ENCODE assay signal across 9 cellular contexts in genomic region chrX:102988517-102988916, GRCh38. TPM values are rescaled to one million over a fixed set of nuclear protein-coding genes. Genes with fewer than 3 reads are reported as not detected.
"Had no signal": no experiment of that assay in that cellular context is flagged by ENCODE, and none has a peak within 500 bp of the region (broad histone marks: within the 10 kb centered on the region; RNA-seq: fewer than 3 reads in every experiment).

No MANE protein-coding gene starts in this region.

- H3K4me3 ChIP-seq: GM23338 had no signal

- DNase-seq: H9, HCEC 1CT, Karpas-422, KBM-7 had no signal

- H2AFZ ChIP-seq: GM23338 had no signal

- H3K4me2 ChIP-seq: GM23338, KMS-11 had no signal

- H3K27ac ChIP-seq: KMS-11 had no signal

- FAIRE-seq: H1, H54 had no signal

- H3K9ac ChIP-seq: KMS-11 had no signal

- ATAC-seq: GM23338 had no signal

RNA-seq across cellular contexts. Expression of gene RAB40AL, which starts 51.4 kb away (rescaled TPM):
- total RNA-seq: H9, LHCN-M2 had no signal
